In the genomic region with DNA sequence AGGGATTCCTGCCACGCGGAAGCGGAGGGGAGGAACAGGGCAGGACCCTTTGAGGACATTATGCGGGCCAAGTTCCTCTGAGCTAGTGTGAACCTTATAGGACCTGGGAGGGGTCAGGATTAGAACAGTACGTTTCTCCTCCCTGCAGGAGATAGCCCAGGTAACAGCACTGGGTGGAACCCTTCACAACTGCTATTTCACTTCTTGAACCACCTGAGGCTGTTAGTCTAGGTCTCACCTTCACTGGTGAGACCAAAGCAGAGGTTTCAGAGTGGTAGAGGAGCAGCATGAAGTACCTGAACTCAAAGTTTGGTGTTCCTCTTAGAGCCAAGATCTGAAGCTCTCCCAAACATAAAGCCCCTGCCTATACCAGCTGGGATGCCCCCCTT, we compare ENCODE assay signal across 8 cellular contexts. TPM values are rescaled to one million over a fixed set of nuclear protein-coding genes. Genes with fewer than 3 reads are reported as not detected.
A peak's percentile ranks its signal among the peaks of the same experiment; 100 is the strongest.
DNase-seq lines count a peak whose midpoint lies in the region; ATAC-seq and TF ChIP-seq lines count a peak whose summit lies in the region.

No MANE protein-coding gene starts in this region.

- TF ChIP-seq CTCF in adrenal gland (IDR thresholded peaks at IDR 0.05) (no peak), left lung (IDR thresholded peaks at IDR 0.05) (no peak), suprapubic skin (IDR thresholded peaks at IDR 0.05) (no peak)

- H3K4me3 ChIP-seq in adrenal gland (peak overlapping the region in 2 of 4 donors; percentile 33 to 53), left lung (peak overlapping the region; percentile 36 to 47), suprapubic skin (peak overlapping the region; percentile 60)

- peaks cover 0 to 48% of the 10 kb centered on the region in 2 donors for H3K36me3 ChIP-seq in adrenal gland (replicated peaks in 1 of 2)
- H3K36me3 ChIP-seq in left lung, result peaks cover 0 to 65% of the 10 kb centered on the region in 2 donors
- H3K36me3 ChIP-seq in suprapubic skin, result peaks cover 45% of the 10 kb centered on the region

- H3K27ac ChIP-seq in adrenal gland (peak overlapping the region; percentile 85 to 99 (median 99)), left lung (peak overlapping the region; percentile 93 to 95), suprapubic skin (peak overlapping the region; percentile 97)

- no peaks in the 10 kb centered on the region for H3K27me3 ChIP-seq in adrenal gland
- H3K27me3 ChIP-seq in left lung, result no peaks in the 10 kb centered on the region
- no peaks in the 10 kb centered on the region for H3K27me3 ChIP-seq in suprapubic skin

- H3K27ac Mint-ChIP-seq in T-helper 2 cell treated with Interferon-gamma antibody and Interleukin-4, amounts not matched to agents 5 μg/mL and 100 μg/mL, for 36 hours, result peak overlapping the region; percentile 89

- intact Hi-C loops in adrenal gland (cut with DNase I), result loop anchor here in 1 of 2 donors (10.0 kb wide), 1 partner anchor 147 kb away; the partner anchor contains the start of genes HARS1 and HARS2
- intact Hi-C loops in left lung (cut with DNase I), result no loop called here

- no peaks in the 10 kb centered on the region for H3K9me3 ChIP-seq in adrenal gland (replicated peaks in 1 of 3)
- H3K9me3 ChIP-seq in left lung, result no peaks in the 10 kb centered on the region
- no peaks in the 10 kb centered on the region for H3K9me3 ChIP-seq in suprapubic skin

- TF ChIP-seq EP300 in suprapubic skin (IDR thresholded peaks at IDR 0.05), result no peak

- TF ChIP-seq POLR2A in adrenal gland (IDR thresholded peaks at IDR 0.05) (no peak), suprapubic skin (IDR thresholded peaks at IDR 0.05) (no peak)

- H3K4me3 Mint-ChIP-seq in T-helper 2 cell treated with Interferon-gamma antibody and Interleukin-4, amounts not matched to agents 5 μg/mL and 100 μg/mL, for 36 hours, result peak overlapping the region; percentile 85

- peaks cover 32% of the 10 kb centered on the region for H3K4me1 Mint-ChIP-seq in T-helper 2 cell treated with Interferon-gamma antibody and Interleukin-4, amounts not matched to agents 5 μg/mL and 100 μg/mL, for 36 hours (ENCODE audit: low read depth)

- DNase-seq in T-helper 2 cell treated with Interferon-gamma antibody and Interleukin-4, amounts not matched to agents 5 μg/mL and 100 μg/mL, for 36 hours (ENCODE audit: low spot score), result no peak
- DNase-seq in T-helper 2 cell (no peak), adrenal gland (no peak), left lung (no peak), suprapubic skin (ENCODE audit: low spot score in 2 of 2) (no peak), NCI-H345 (lab: John Stamatoyannopoulos, UW) (no peak), RKO (ENCODE audit: low spot score) (no peak), SIG-M5 (lab: John Stamatoyannopoulos, UW) (no peak)

- no peaks in the 10 kb centered on the region for H3K9me3 Mint-ChIP-seq in T-helper 2 cell treated with Interferon-gamma antibody and Interleukin-4, amounts not matched to agents 5 μg/mL and 100 μg/mL, for 36 hours

- H3K27me3 Mint-ChIP-seq in T-helper 2 cell treated with Interferon-gamma antibody and Interleukin-4, amounts not matched to agents 5 μg/mL and 100 μg/mL, for 36 hours (ENCODE audit: low read depth), result no peaks in the 10 kb centered on the region

- H3K4me1 ChIP-seq in adrenal gland (replicated peaks in 1 of 2) (peaks cover 31 to 45% of the 10 kb centered on the region in 2 donors), left lung (peaks cover 31 to 53% of the 10 kb centered on the region in 2 donors), suprapubic skin (peaks cover 39% of the 10 kb centered on the region)

- ATAC-seq in left lung, result peak; percentile 58

- WGBS in adrenal gland, 4 donors, result 0 to 6% (median 2%) methylated on average over 5 of the region's 5 CpGs
- WGBS in suprapubic skin, result 6% methylated on average over 5 of the region's 5 CpGs

- H3K36me3 Mint-ChIP-seq in T-helper 2 cell treated with Interferon-gamma antibody and Interleukin-4, amounts not matched to agents 5 μg/mL and 100 μg/mL, for 36 hours (ENCODE audit: low read depth), result peaks cover 48% of the 10 kb centered on the region

RNA-seq across cellular contexts. Expression of gene EIF4EBP3, which starts 0.8 kb away (rescaled TPM):
- total RNA-seq in adrenal gland (10 to 100 TPM in 7 of 8 donors, 1 to 10 TPM in 1; 7.3 to 80.5 (median 40.7) TPM), left lung (10 to 100 TPM; 10.6 to 16.8 TPM), suprapubic skin (10 to 100 TPM; 19.2 to 46.1 (median 30.3) TPM)
- polyA plus RNA-seq in adrenal gland, result 100 to 1,000 TPM in 2 of 3 donors, 1 to 10 TPM in 1; 7.9 to 158 (median 121) TPM

RNA-seq across cellular contexts. Expression of gene SRA1, which starts 9.0 kb away (rescaled TPM):
- total RNA-seq in adrenal gland (100 to 1,000 TPM in 1 of 8 donors, 10 to 100 TPM in 7; 31.3 to 156 (median 45.0) TPM), left lung (10 to 100 TPM; 25.1 to 33.0 TPM), suprapubic skin (10 to 100 TPM; 15.8 to 27.7 (median 17.6) TPM)
- 100 to 1,000 TPM in 2 of 3 donors, 10 to 100 TPM in 1; 96.3 to 115 (median 101) TPM for polyA plus RNA-seq in adrenal gland

RNA-seq across cellular contexts. Expression of gene APBB3, which starts 16.1 kb away (rescaled TPM):
- 10 to 100 TPM; 14.0 to 61.2 (median 36.1) TPM for total RNA-seq in adrenal gland
- polyA plus RNA-seq in adrenal gland, result 100 to 1,000 TPM in 2 of 3 donors, 10 to 100 TPM in 1; 25.6 to 163 (median 142) TPM
- total RNA-seq in left lung, result 10 to 100 TPM; 19.6 to 23.2 TPM
- 10 to 100 TPM; 14.5 to 57.9 (median 27.3) TPM for total RNA-seq in suprapubic skin

RNA-seq across cellular contexts. Expression of gene SLC35A4, which starts 16.3 kb away (rescaled TPM):
- total RNA-seq in adrenal gland, result 100 to 1,000 TPM in 3 of 8 donors, 10 to 100 TPM in 5; 73.8 to 133 (median 90.2) TPM
- polyA plus RNA-seq in adrenal gland, result 100 to 1,000 TPM in 1 of 3 donors, 10 to 100 TPM in 2; 42.1 to 135 (median 45.0) TPM
- 10 to 100 TPM; 78.6 to 82.8 TPM for total RNA-seq in left lung
- total RNA-seq in suprapubic skin, result 10 to 100 TPM; 30.7 to 85.0 (median 63.1) TPM
